In the genomic region with DNA sequence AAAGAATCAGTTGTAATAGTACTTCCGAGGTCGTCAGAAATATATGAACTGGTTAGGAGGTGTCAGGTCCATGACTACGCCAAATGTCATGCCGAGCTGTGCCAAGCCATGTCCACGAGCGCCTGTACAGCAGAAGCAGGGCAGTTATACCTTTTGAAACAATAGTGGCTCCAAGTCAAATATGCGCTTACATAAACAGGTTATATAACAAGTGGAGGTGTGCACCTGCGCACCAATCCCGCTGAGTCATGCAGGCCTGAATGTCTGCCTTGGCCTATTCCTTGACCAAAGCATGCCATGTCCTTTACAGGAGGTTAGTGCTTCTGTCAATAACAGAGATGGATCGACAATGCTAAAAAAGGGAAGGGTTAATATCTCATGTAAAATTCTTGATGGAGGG, we compare ENCODE assay signal across 18 cellular contexts. TPM values are rescaled to one million over a fixed set of nuclear protein-coding genes. Genes with fewer than 3 reads are reported as not detected.
DNase-seq lines count a peak whose midpoint lies in the region; ATAC-seq, FAIRE-seq and TF ChIP-seq lines count a peak whose summit lies in the region.
"Had no signal": no experiment of that assay in that cellular context is flagged by ENCODE, and none has a peak within 500 bp of the region (broad histone marks: within the 10 kb centered on the region; RNA-seq: fewer than 3 reads in every experiment).

No MANE protein-coding gene starts in this region.

- no peak overlapping the region for H2BK12ac ChIP-seq in mesenchymal stem cell (ENCODE audit: low read length in 2 of 2)

- H2AFZ ChIP-seq in K562 (ENCODE audit: low read depth, low read length) = no peak overlapping the region
- no peak overlapping the region for H2AFZ ChIP-seq in mesenchymal stem cell (ENCODE audit: low read depth, low read length)

- peaks cover 2% of the 10 kb centered on the region for H3K79me1 ChIP-seq in mesenchymal stem cell (replicated peaks; ENCODE audit: low read length, poor library complexity, severe bottlenecking)

- H2AK5ac ChIP-seq in mesenchymal stem cell (ENCODE audit: low read length, severe bottlenecking) = peak overlapping the region; percentile 97

- peak overlapping the region; percentile 33 for H3K27ac Mint-ChIP-seq in Calu3 (ENCODE audit: unreplicated experiment)
- no peak overlapping the region for H3K27ac Mint-ChIP-seq in CD4-positive, alpha-beta memory T cell
- H3K27ac Mint-ChIP-seq: CD8-positive, alpha-beta T cell; HFFc6 had no signal

- peaks cover 21% of the 10 kb centered on the region for H3K4me1 Mint-ChIP-seq in Calu3 (ENCODE audit: low read depth, unreplicated experiment)
- no peaks in the 10 kb centered on the region for H3K4me1 Mint-ChIP-seq in CD4-positive, alpha-beta memory T cell

- H4K8ac ChIP-seq in mesenchymal stem cell (ENCODE audit: low read length) = no peak overlapping the region

- H3K79me2 ChIP-seq in K562 (ENCODE audit: control insufficient read depth, insufficient read depth, low read length) = no peaks in the 10 kb centered on the region

- H3K27me3 Mint-ChIP-seq in Calu3 (ENCODE audit: unreplicated experiment) = no peaks in the 10 kb centered on the region
- peaks cover 0 to 10% of the 10 kb centered on the region in 2 donors for H3K27me3 Mint-ChIP-seq in CD4-positive, alpha-beta memory T cell

- TF ChIP-seq POLR2A in A549 (IDR thresholded peaks at IDR 0.05; ENCODE audit: low read length) (no peak), K562 (conservative IDR thresholded peaks at IDR 0.05) (no peak)

- no peak for TF ChIP-seq RAD21 in A549 (conservative IDR thresholded peaks at IDR 0.05 in 1 of 2, IDR thresholded peaks at IDR 0.05 in 1 of 2)
- TF ChIP-seq RAD21 in K562 (CRISPR knock-in tag; conservative IDR thresholded peaks at IDR 0.05 in 1 of 2, IDR thresholded peaks at IDR 0.05 in 1 of 2) = no peak

- no peak overlapping the region for H2BK15ac ChIP-seq in mesenchymal stem cell (ENCODE audit: low read depth, poor library complexity, severe bottlenecking)

- H3K4me3 Mint-ChIP-seq in Calu3 (ENCODE audit: low read depth, unreplicated experiment) = no peak overlapping the region
- no peak overlapping the region for H3K4me3 Mint-ChIP-seq in CD4-positive, alpha-beta memory T cell
- H3K4me3 Mint-ChIP-seq: CD8-positive, alpha-beta T cell; HFFc6 had no signal

- H4K20me1 ChIP-seq in K562 (replicated peaks; ENCODE audit: control insufficient read depth, insufficient read depth, low read length) = no peaks in the 10 kb centered on the region

- H3K36me3 Mint-ChIP-seq in Calu3 (ENCODE audit: insufficient read depth, unreplicated experiment) = no peaks in the 10 kb centered on the region
- no peaks in the 10 kb centered on the region for H3K36me3 Mint-ChIP-seq in CD4-positive, alpha-beta memory T cell
- H3K36me3 Mint-ChIP-seq: CD8-positive, alpha-beta T cell had no signal

- H3K27me3 ChIP-seq in K562 (ENCODE audit: control insufficient read depth in 2 of 2, insufficient read depth in 2 of 2, low read length in 2 of 2) = no peaks in the 10 kb centered on the region
- H3K27me3 ChIP-seq in mesenchymal stem cell (ENCODE audit: control insufficient read depth in 1 of 2, insufficient read depth in 1 of 2, low read length in 2 of 2) = no peaks in the 10 kb centered on the region
- no peaks in the 10 kb centered on the region for H3K27me3 ChIP-seq in CD4-positive, alpha-beta memory T cell (ENCODE audit: insufficient read depth, low read length)
- H3K27me3 ChIP-seq: BE2C had no signal

- H2BK120ac ChIP-seq in mesenchymal stem cell (ENCODE audit: low read depth, low read length) = no peak overlapping the region

- H3K18ac ChIP-seq in mesenchymal stem cell (ENCODE audit: low read depth in 1 of 2, low read length in 2 of 2) = peak overlapping the region in 1 of 2 experiments; percentile 48

- H4K91ac ChIP-seq in mesenchymal stem cell (ENCODE audit: low read length) = no peak overlapping the region

- H3K9me1 ChIP-seq in K562 (ENCODE audit: control insufficient read depth, insufficient read depth, low read length) = no peaks in the 10 kb centered on the region

- TF ChIP-seq EP300 in A549 (IDR thresholded peaks at IDR 0.05) (no peak), K562 (IDR thresholded peaks at IDR 0.05; ENCODE audit: low read length) (no peak)

- H3K9me3 Mint-ChIP-seq in Calu3 (ENCODE audit: low read depth, unreplicated experiment) = no peaks in the 10 kb centered on the region
- H3K9me3 Mint-ChIP-seq in CD4-positive, alpha-beta memory T cell = no peaks in the 10 kb centered on the region
- H3K9me3 Mint-ChIP-seq: CD8-positive, alpha-beta T cell; HFFc6 had no signal

- H3K4me1 ChIP-seq in A549 (peaks cover 26% of the 10 kb centered on the region), K562 (replicated peaks in 1 of 2; ENCODE audit: control insufficient read depth in 2 of 2, insufficient read depth in 2 of 2, low read length in 2 of 2) (no peaks in the 10 kb centered on the region), mesenchymal stem cell (ENCODE audit: control insufficient read depth, insufficient read depth, low read depth, low read length) (peaks cover 14% of the 10 kb centered on the region), mucosa of descending colon (ENCODE audit: low read depth) (no peaks in the 10 kb centered on the region)
- H3K4me1 ChIP-seq in CD4-positive, alpha-beta memory T cell (ENCODE audit: insufficient read depth, low read length) = no peaks in the 10 kb centered on the region
- H3K4me1 ChIP-seq: BE2C, Caco-2 had no signal

- ATAC-seq in A549 (no peak), K562 (no peak), GM18517 (IDR thresholded peaks at IDR 0.05; ENCODE audit: unreplicated experiment) (no peak), mucosa of descending colon (no peak)
- ATAC-seq: CD8-positive, alpha-beta T cell; GM12878 had no signal

- 94% methylated on average over 10 of the region's 10 CpGs for WGBS in A549 (ENCODE audit: missing lambda C conversion rate)
- 19% methylated on average over 9 of the region's 10 CpGs for WGBS in K562 (ENCODE audit: insufficient coverage, low coverage, missing lambda C conversion rate)
- WGBS in mesenchymal stem cell = 98% methylated on average over 10 of the region's 10 CpGs

- H3K4me3 ChIP-seq in A549 (no peak overlapping the region), K562 (no peak overlapping the region), mesenchymal stem cell (ENCODE audit: insufficient read depth in 1 of 2, low read depth in 1 of 2, low read length in 2 of 2) (no peak overlapping the region), mucosa of descending colon (no peak overlapping the region)
- H3K4me3 ChIP-seq in CD4-positive, alpha-beta memory T cell (ENCODE audit: low read length in 2 of 2) = no peak overlapping the region
- H3K4me3 ChIP-seq: GM12878 had no signal

- in situ Hi-C loops in K562 (cut with MboI) = no loop called here

- intact Hi-C loops in Calu3 (cut with micrococcal nuclease; ENCODE audit: unreplicated experiment) = no loop called here
- intact Hi-C loops in K562 (cut with micrococcal nuclease) = no loop called here
- intact Hi-C loops in CD4-positive, alpha-beta memory T cell (cut with micrococcal nuclease) = no loop called here
- intact Hi-C loops in mucosa of descending colon (cut with DNase I, micrococcal nuclease) = no loop called here

- TF ChIP-seq CTCF in A549 (IDR thresholded peaks at IDR 0.05) (no peak), Calu3 (IDR thresholded peaks at IDR 0.05; ENCODE audit: unreplicated experiment) (no peak), K562 (IDR thresholded peaks at IDR 0.05 in 2 of 3, conservative IDR thresholded peaks at IDR 0.05 in 1 of 3; ENCODE audit: insufficient read depth in 2 of 3, low read depth in 1 of 3, low read length in 3 of 3) (no peak), mucosa of descending colon (IDR thresholded peaks at IDR 0.05) (no peak)

- H3K9me3 ChIP-seq in A549 (no peaks in the 10 kb centered on the region), K562 (replicated peaks; ENCODE audit: control insufficient read depth, insufficient read depth, low read depth, low read length) (no peaks in the 10 kb centered on the region), mesenchymal stem cell (ENCODE audit: control insufficient read depth, low read length) (no peaks in the 10 kb centered on the region), mucosa of descending colon (no peaks in the 10 kb centered on the region)
- no peaks in the 10 kb centered on the region for H3K9me3 ChIP-seq in CD4-positive, alpha-beta memory T cell (ENCODE audit: control insufficient read depth in 1 of 2, low read length in 2 of 2)
- H3K9me3 ChIP-seq: BE2C, Caco-2 had no signal

- no peak overlapping the region for H3K14ac ChIP-seq in mesenchymal stem cell (ENCODE audit: low read length in 2 of 2)

- DNase-seq in A549 (ENCODE audit: low read depth in 1 of 2, low spot score in 1 of 2) (no peak), Calu3 (no peak), K562 (ENCODE audit: extremely low read depth in 1 of 4, low spot score in 3 of 4) (no peak), mesenchymal stem cell (no peak), mucosa of descending colon (no peak)
- DNase-seq in CD4-positive, alpha-beta memory T cell = no peak
- DNase-seq: BE2C; Caco-2; CD8-positive, alpha-beta T cell; DMS79; HCEC 1CT; HFFc6; KBM-7 had no signal

- FAIRE-seq in A549 (lab: Jason Lieb, UNC) = no peak
- no peak for FAIRE-seq in K562 (lab: Jason Lieb, UNC)
- FAIRE-seq: A204.1, GM12878, HTR-8/SVneo had no signal

- POLR2A ChIA-PET in A549 (lab: Yijun Ruan, JAX) = no interaction called here
- POLR2A ChIA-PET in K562 (lab: Yijun Ruan, JAX) = no interaction called here
- POLR2A ChIA-PET in CD4-positive, alpha-beta memory T cell (lab: Charles Lee; ENCODE audit: partially characterized antibody) = no interaction called here

- H3K36me3 ChIP-seq in K562 (ENCODE audit: control insufficient read depth, insufficient read depth, low read length) (no peaks in the 10 kb centered on the region), mesenchymal stem cell (ENCODE audit: control insufficient read depth in 1 of 2, insufficient read depth in 2 of 2, low read depth in 1 of 2, low read length in 2 of 2) (no peaks in the 10 kb centered on the region), mucosa of descending colon (ENCODE audit: low read depth) (no peaks in the 10 kb centered on the region)
- no peaks in the 10 kb centered on the region for H3K36me3 ChIP-seq in CD4-positive, alpha-beta memory T cell (ENCODE audit: insufficient read depth, low read length)
- H3K36me3 ChIP-seq: BE2C had no signal

- H3K9ac ChIP-seq in K562 (ENCODE audit: insufficient read depth in 1 of 2, low read depth in 2 of 2, low read length in 2 of 2) (no peak overlapping the region), mesenchymal stem cell (ENCODE audit: low read length) (no peak overlapping the region)

- no peak overlapping the region for H3K4ac ChIP-seq in mesenchymal stem cell (ENCODE audit: low read depth in 1 of 2, low read length in 2 of 2)

- CTCF ChIA-PET in A549 (lab: Yijun Ruan, JAX) (no interaction called here), Calu3 (lab: Charles Lee) (no interaction called here), K562 (lab: Yijun Ruan, JAX; ENCODE audit: low intra/inter-chr PET ratio) (no interaction called here)
- CTCF ChIA-PET in CD4-positive, alpha-beta memory T cell (lab: Charles Lee; ENCODE audit: partially characterized antibody) = no interaction called here

- H3K23ac ChIP-seq in mesenchymal stem cell (ENCODE audit: low read length in 2 of 2) = no peak overlapping the region

- BruUV-seq in Calu3 (replicated peaks; lab: Mats Ljungman, UMichigan) = no TSS peak
- BruUV-seq in K562 (replicated peaks; lab: Mats Ljungman, UMichigan) = no TSS peak

- H3K27ac ChIP-seq in A549 = no peak overlapping the region
- H3K27ac ChIP-seq in K562 (ENCODE audit: extremely low read depth, low read depth, low read length) = no peak overlapping the region
- no peak overlapping the region for H3K27ac ChIP-seq in mesenchymal stem cell (ENCODE audit: low read length, poor library complexity, severe bottlenecking)
- H3K27ac ChIP-seq in CD4-positive, alpha-beta memory T cell (ENCODE audit: low read depth, low read length) = no peak overlapping the region
- H3K27ac ChIP-seq: C4-2B had no signal

- no peak overlapping the region for H2BK5ac ChIP-seq in mesenchymal stem cell (ENCODE audit: low read depth, low read length, poor library complexity, severe bottlenecking)

- H3K4me2 ChIP-seq in A549 = no peak overlapping the region
- no peak overlapping the region for H3K4me2 ChIP-seq in K562 (ENCODE audit: insufficient read depth, low read length)
- no peak overlapping the region for H3K4me2 ChIP-seq in mesenchymal stem cell (ENCODE audit: low read length, poor library complexity, severe bottlenecking)

RNA-seq across cellular contexts. Expression of a gene that starts 21.3 kb away (rescaled TPM):
- polyA plus RNA-seq in A549 (2011; rRNA removed) (24.7 and 40.4 TPM in 2 replicates), A549 (2017; fragmentation: RNase III; extraction: RNeasy Plus Mini Kit Qiagen cat#74134 plus additional on column Dnase treatment) (19.5 to 19.9 TPM (median 19.6 TPM) in 3 replicates), K562 (2011; rRNA removed) (8.6 and 11.5 TPM in 2 replicates), K562 (2014; fragmentation: Illumina TruSeq; extraction: Trizol) (11.1 and 12.9 TPM in 2 replicates), K562 (2014; fragmentation: Nextera tagmentation; extraction: Ambion mirVana) (1 to 10 TPM; 4.6 to 7.6 TPM), K562 (2014; rRNA removed) (9.7 and 9.8 TPM in 2 replicates)
- 7.9 and 8.2 TPM in 2 replicates for polyA plus RNA-seq in A549 (2012; cell fraction: cytosol; rRNA removed)
- polyA plus RNA-seq in A549 (2012; cell fraction: nucleus; rRNA removed) = 3.4 and 3.7 TPM in 2 replicates
- polyA minus RNA-seq in A549 (2011; rRNA and poly(A)+ RNA removed) = 14.2 and 14.5 TPM in 2 replicates
- total RNA-seq in Calu3 (2022) (26.4 and 30.9 TPM in 2 replicates), K562 (2014; rRNA removed) (14.3 and 16.5 TPM in 2 replicates), K562 (2014; rRNA removed; fragmentation: Illumina TruSeq; extraction: Trizol) (15.9 and 17.6 TPM in 2 replicates), K562 (2015; rRNA removed; fragmentation: Illumina TruSeq; extraction: Trizol) (13.7 and 14.6 TPM in 2 replicates), K562 (2021) (9.9 and 11.3 TPM in 2 replicates), mucosa of descending colon (10 to 100 TPM; 13.3 to 16.5 (median 15.9) TPM)
- 6.1 and 12.2 TPM in 2 replicates for total RNA-seq in K562 (2011; cell fraction: chromatin; rRNA removed; ENCODE audit: low replicate concordance)
- total RNA-seq in K562 (2011; cell fraction: nucleolus; rRNA removed) = 4.5 and 7.2 TPM in 2 replicates
- total RNA-seq in K562 (2011; cell fraction: nucleoplasm; rRNA removed) = 6.8 and 7.3 TPM in 2 replicates
- polyA plus RNA-seq in K562 (2011; cell fraction: cytosol; rRNA removed) = 1.7 and 4.2 TPM in 2 replicates
- polyA plus RNA-seq in K562 (2011; cell fraction: nucleus; rRNA removed) = 3.7 and 4.8 TPM in 2 replicates
- polyA plus RNA-seq in K562 (2012) = 5.1 and 5.8 TPM in 2 replicates
- 12.5 and 14.9 TPM in 2 replicates for polyA minus RNA-seq in K562 (2011; rRNA and poly(A)+ RNA removed)
- 6.0 and 6.5 TPM in 2 replicates for polyA minus RNA-seq in K562 (2011; cell fraction: cytosol; rRNA and poly(A)+ RNA removed)
- 8.8 and 11.7 TPM in 2 replicates for polyA minus RNA-seq in K562 (2011; cell fraction: nucleus; rRNA and poly(A)+ RNA removed)
- 13.5 TPM for polyA plus RNA-seq in mesenchymal stem cell (2013, experiment 1 of 2)
- polyA plus RNA-seq in mesenchymal stem cell (2013, experiment 2 of 2) = 14.5 TPM
- total RNA-seq in CD4-positive, alpha-beta memory T cell = 10 to 100 TPM; 11.3 to 14.5 TPM
- polyA plus RNA-seq in CD4-positive, alpha-beta memory T cell = 10 to 100 TPM in 1 of 2 donors, 1 to 10 TPM in 1; 9.8 to 10.7 TPM
